Comparison of ENCODE assay signal across 21 cellular contexts in the genomic region with DNA sequence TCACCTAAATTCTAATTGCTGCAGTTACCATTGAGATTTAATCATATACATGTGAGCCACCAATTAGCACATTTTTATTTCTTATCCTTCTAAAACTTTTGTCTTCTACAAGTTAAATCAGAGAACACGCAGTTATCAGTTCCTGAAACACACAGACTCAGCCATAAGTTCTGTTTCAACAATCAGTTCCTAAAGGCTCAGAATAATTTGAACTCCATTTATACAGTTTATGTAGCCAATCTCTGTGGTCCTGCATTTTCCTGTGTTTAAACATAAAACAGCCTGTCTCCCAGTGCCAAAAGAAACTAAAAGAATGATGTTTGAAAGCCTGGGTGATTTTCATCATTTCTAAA. TPM values are rescaled to one million over a fixed set of nuclear protein-coding genes. Genes with fewer than 3 reads are reported as not detected.
DNase-seq lines count a peak whose midpoint lies in the region; ATAC-seq, FAIRE-seq and TF ChIP-seq lines count a peak whose summit lies in the region.
"Had no signal": no experiment of that assay in that cellular context is flagged by ENCODE, and none has a peak within 500 bp of the region (broad histone marks: within the 10 kb centered on the region; RNA-seq: fewer than 3 reads in every experiment).

No MANE protein-coding gene starts in this region.

- peak overlapping the region in 9 of 10 donors; percentile 66 to 95 (median 79) for H3K27ac ChIP-seq in heart right ventricle
- no peak overlapping the region for H3K27ac ChIP-seq in H1 (ENCODE audit: low read depth, low read length)
- H3K27ac ChIP-seq in RWPE1, result no peak overlapping the region

- no peaks in the 10 kb centered on the region for H3K9me3 Mint-ChIP-seq in natural killer cell treated with Interleukin-12 subunit alpha and Interleukin-12 subunit beta and Interleukin-15 and Interleukin-18, amount 100 ng/mL, for 72 hours
- no peaks in the 10 kb centered on the region for H3K9me3 Mint-ChIP-seq in activated CD4-positive, alpha-beta T cell treated with anti-CD3 and anti-CD28 coated beads for 36 hours (ENCODE audit: low read depth)
- H3K9me3 Mint-ChIP-seq: CD4-positive, CD25-positive, alpha-beta regulatory T cell; HFFc6; neural crest cell had no signal

- H3K27me3 ChIP-seq in heart right ventricle (peaks cover 0 to 21% (median 0%) of the 10 kb centered on the region in 7 donors), H1 (replicated peaks in 1 of 4; ENCODE audit: control insufficient read depth in 3 of 4, extremely low read depth in 1 of 4, insufficient read depth in 3 of 4, low read length in 3 of 4) (no peaks in the 10 kb centered on the region)
- H3K27me3 ChIP-seq: tibial artery had no signal

- H2BK120ac ChIP-seq in H1 (replicated peaks; ENCODE audit: low read depth, low read length), result no peak overlapping the region

- no peak overlapping the region for H4K5ac ChIP-seq in H1 (ENCODE audit: insufficient read length, low read depth, low read length)

- peak overlapping the region; percentile 7 to 37 for H3K27ac Mint-ChIP-seq in natural killer cell treated with Interleukin-12 subunit alpha and Interleukin-12 subunit beta and Interleukin-15 and Interleukin-18, amount 100 ng/mL, for 72 hours
- no peak overlapping the region for H3K27ac Mint-ChIP-seq in activated CD4-positive, alpha-beta T cell treated with anti-CD3 and anti-CD28 coated beads for 36 hours
- H3K27ac Mint-ChIP-seq: activated CD8-positive, alpha-beta memory T cell treated with anti-CD3 and anti-CD28 coated beads, Interleukin-2, amount 10 ng/mL, durations not matched to agents 7 days and 5 days; HFFc6 had no signal

- no peak overlapping the region for H2BK20ac ChIP-seq in H1 (ENCODE audit: low read length)

- no peak overlapping the region for H2BK15ac ChIP-seq in H1 (ENCODE audit: low read length)

- no peak for TF ChIP-seq POLR2A in H1 (IDR thresholded peaks at IDR 0.05; ENCODE audit: control extremely low read depth in 1 of 2, low read depth in 2 of 2, low read length in 2 of 2)

- FAIRE-seq in H1 (lab: Jason Lieb, UNC), result no peak
- FAIRE-seq: GM19239, HepG2 had no signal

- DNase-seq in heart right ventricle (no peak), cardiac septum (ENCODE audit: low spot score) (no peak), H1 (ENCODE audit: low read depth in 1 of 2, low spot score in 2 of 2) (no peak), RWPE1 (ENCODE audit: low spot score) (no peak)
- DNase-seq in natural killer cell treated with Interleukin-12 subunit alpha and Interleukin-12 subunit beta and Interleukin-15 and Interleukin-18, amount 100 ng/mL, for 72 hours (ENCODE audit: low spot score), result no peak
- no peak for DNase-seq in activated effector memory CD4-positive, alpha-beta T cell treated with anti-CD3 and anti-CD28 coated beads, Interleukin-2, amount 50 U/mL, for 16 hours
- DNase-seq in activated CD4-positive, alpha-beta T cell treated with anti-CD3 and anti-CD28 coated beads for 36 hours, result no peak
- DNase-seq: activated CD4-positive, alpha-beta T cell treated with anti-CD3 and anti-CD28 coated beads for 1 hour; activated CD8-positive, alpha-beta memory T cell treated with anti-CD3 and anti-CD28 coated beads, Interleukin-2, amount 10 ng/mL, durations not matched to agents 7 days and 5 days; CD4-positive, CD25-positive, alpha-beta regulatory T cell; DMS79; foreskin melanocyte; HFFc6; MM.1S; NCI-H446; SHP77 treated with DMSO at 0.1 percent for 48 hours; tibial artery had no signal

- no peak overlapping the region for H4K91ac ChIP-seq in H1 (replicated peaks; ENCODE audit: insufficient read length, low read length)

- peaks cover 14% of the 10 kb centered on the region; the same call in 1 of the 2 replicates for H3K79me1 ChIP-seq in H1 (ENCODE audit: low read depth, low read length)

- no peak overlapping the region for H2AFZ ChIP-seq in H1 (ENCODE audit: low read length)

- no peak overlapping the region for H2BK5ac ChIP-seq in H1 (ENCODE audit: low read depth, low read length)

- peak overlapping the region; percentile 57 to 64 for H3K4me2 ChIP-seq in H1 (ENCODE audit: insufficient read depth in 1 of 2, low read depth in 2 of 2, low read length in 2 of 2)

- no peak for TF ChIP-seq RAD21 in H1 (IDR thresholded peaks at IDR 0.05 in 1 of 2, conservative IDR thresholded peaks at IDR 0.05 in 1 of 2; ENCODE audit: low read depth in 2 of 2, low read length in 2 of 2)

- no peaks in the 10 kb centered on the region for H3K9me3 ChIP-seq in heart right ventricle
- no peaks in the 10 kb centered on the region for H3K9me3 ChIP-seq in H1 (ENCODE audit: insufficient read depth in 2 of 2, low read depth in 1 of 2, low read length in 1 of 2)
- H3K9me3 ChIP-seq: tibial artery had no signal

- peaks cover 12 to 61% of the 10 kb centered on the region in 2 experiments for H3K79me2 ChIP-seq in H1 (ENCODE audit: control insufficient read depth in 1 of 2, insufficient read depth in 2 of 2, low read length in 2 of 2)

- H3K4me1 Mint-ChIP-seq in natural killer cell treated with Interleukin-12 subunit alpha and Interleukin-12 subunit beta and Interleukin-15 and Interleukin-18, amount 100 ng/mL, for 72 hours (ENCODE audit: low read depth in 2 of 2), result peaks cover 21 to 33% of the 10 kb centered on the region in 2 donors
- peaks cover 4% of the 10 kb centered on the region for H3K4me1 Mint-ChIP-seq in activated CD4-positive, alpha-beta T cell treated with anti-CD3 and anti-CD28 coated beads for 36 hours

- TF ChIP-seq CTCF in heart right ventricle (IDR thresholded peaks at IDR 0.05) (no peak), H1 (IDR thresholded peaks at IDR 0.05; ENCODE audit: control extremely low read depth in 1 of 3, insufficient read depth in 1 of 3, low read depth in 1 of 3, low read length in 3 of 3) (no peak), RWPE1 (conservative IDR thresholded peaks at IDR 0.05; ENCODE audit: low read depth) (no peak)

- H2AK5ac ChIP-seq in H1 (ENCODE audit: low read depth, low read length), result no peak overlapping the region

- intact Hi-C loops in heart right ventricle (cut with DNase I), result loop anchor here in 2 of 10 donors (5.0 to 10.0 kb wide), 3 partner anchors 34 to 77 kb away; partner anchors contain the start of gene PLAAT4 (in 1 of the 2)
- intact Hi-C loops in cardiac septum (cut with DNase I), result loop anchor here (5.0 kb wide), 3 partner anchors 44 to 119 kb away; partner anchors contain the start of genes ATL3 and PLAAT5
- intact Hi-C loops in activated CD4-positive, alpha-beta T cell treated with anti-CD3 and anti-CD28 coated beads for 36 hours (cut with DNase I, micrococcal nuclease), result no loop called here

- POLR2A ChIA-PET in H1 (lab: Charles Lee; ENCODE audit: partially characterized antibody), result no interaction called here
- POLR2A ChIA-PET in RWPE1 (lab: Yijun Ruan, JAX; ENCODE audit: low non-redundant PET), result no interaction called here
- POLR2A ChIA-PET in activated CD4-positive, alpha-beta T cell treated with anti-CD3 and anti-CD28 coated beads for 36 hours (lab: Charles Lee), result no interaction called here

- no peak overlapping the region for H3K4me3 Mint-ChIP-seq in natural killer cell treated with Interleukin-12 subunit alpha and Interleukin-12 subunit beta and Interleukin-15 and Interleukin-18, amount 100 ng/mL, for 72 hours
- H3K4me3 Mint-ChIP-seq in activated CD4-positive, alpha-beta T cell treated with anti-CD3 and anti-CD28 coated beads for 36 hours, result no peak overlapping the region
- H3K4me3 Mint-ChIP-seq: activated CD8-positive, alpha-beta memory T cell treated with anti-CD3 and anti-CD28 coated beads, Interleukin-2, amount 10 ng/mL, durations not matched to agents 7 days and 5 days; HFFc6 had no signal

- H3K9ac ChIP-seq in H1 (replicated peaks in 1 of 4; ENCODE audit: extremely low read depth in 1 of 4, low read depth in 3 of 4, low read length in 3 of 4), result no peak overlapping the region

- H3K14ac ChIP-seq in H1 (ENCODE audit: insufficient read length), result no peak overlapping the region

- H3K23me2 ChIP-seq in H1 (ENCODE audit: low read depth, low read length), result peaks cover 7% of the 10 kb centered on the region; the same call in 1 of the 2 replicates

- H4K8ac ChIP-seq in H1 (ENCODE audit: extremely low read depth, insufficient read depth, low read length), result no peak overlapping the region

- ATAC-seq in heart right ventricle (no peak), GM21381 (IDR thresholded peaks at IDR 0.05; ENCODE audit: unreplicated experiment) (no peak)
- no peak for ATAC-seq in natural killer cell treated with Interleukin-12 subunit alpha and Interleukin-12 subunit beta and Interleukin-15 and Interleukin-18, amount 100 ng/mL, for 72 hours
- no peak for ATAC-seq in activated CD4-positive, alpha-beta T cell treated with anti-CD3 and anti-CD28 coated beads for 36 hours
- ATAC-seq: activated CD8-positive, alpha-beta memory T cell treated with anti-CD3 and anti-CD28 coated beads, Interleukin-2, amount 10 ng/mL, durations not matched to agents 7 days and 5 days; HepG2 had no signal

- CTCF ChIA-PET in H1 (lab: Charles Lee; ENCODE audit: partially characterized antibody), result no interaction called here
- CTCF ChIA-PET in RWPE1 (lab: Yijun Ruan, JAX), result no interaction called here
- CTCF ChIA-PET in activated CD4-positive, alpha-beta T cell treated with anti-CD3 and anti-CD28 coated beads for 36 hours (lab: Charles Lee), result no interaction called here

- WGBS in heart right ventricle, 2 donors, result 57 to 78% methylated on average over 1 of the region's 1 CpG
- WGBS in H1 (ENCODE audit: extremely low coverage in 1 of 2, insufficient coverage in 1 of 2, insufficient read length in 1 of 2, insufficient replicate concordance in 2 of 2, low coverage in 1 of 2, low lambda C conversion rate in 2 of 2, missing lambda C conversion rate in 1 of 2), 2 experiments, result 58% methylated on average over 1 of the region's 1 CpG; no CpG with 5 or more reads in 1 of the 2 experiments

- H3K56ac ChIP-seq in H1 (replicated peaks; ENCODE audit: insufficient read length, low read depth, low read length), result no peak overlapping the region

- no peak overlapping the region for H3K18ac ChIP-seq in H1 (ENCODE audit: extremely low read depth, low read length)

- no peaks in the 10 kb centered on the region for H3K36me3 Mint-ChIP-seq in natural killer cell treated with Interleukin-12 subunit alpha and Interleukin-12 subunit beta and Interleukin-15 and Interleukin-18, amount 100 ng/mL, for 72 hours
- no peaks in the 10 kb centered on the region for H3K36me3 Mint-ChIP-seq in activated CD4-positive, alpha-beta T cell treated with anti-CD3 and anti-CD28 coated beads for 36 hours (ENCODE audit: low read depth)
- H3K36me3 Mint-ChIP-seq: activated CD8-positive, alpha-beta memory T cell treated with anti-CD3 and anti-CD28 coated beads, Interleukin-2, amount 10 ng/mL, durations not matched to agents 7 days and 5 days; CD4-positive, CD25-positive, alpha-beta regulatory T cell had no signal

- TF ChIP-seq EP300 in H1 (IDR thresholded peaks at IDR 0.05; ENCODE audit: borderline replicate concordance in 1 of 2, low read depth in 2 of 2, low read length in 2 of 2), result no peak

- no peaks in the 10 kb centered on the region for H4K20me1 ChIP-seq in H1 (replicated peaks in 1 of 2; ENCODE audit: control insufficient read depth in 1 of 2, insufficient read depth in 2 of 2, low read length in 2 of 2)

- H3K4me3 ChIP-seq in heart right ventricle, result peak overlapping the region in 3 of 10 donors; percentile 11 to 21 (median 18)
- H3K4me3 ChIP-seq in H1 (ENCODE audit: extremely low read depth in 1 of 4, insufficient read depth in 2 of 4, low read depth in 3 of 4, low read length in 4 of 4), result peak overlapping the region in 2 of 4 experiments; percentile 2 to 39; a peak in 3 of 8 replicates

- no peak overlapping the region for H2BK12ac ChIP-seq in H1 (ENCODE audit: low read depth, low read length)

- H3K36me3 ChIP-seq in heart right ventricle (no peaks in the 10 kb centered on the region), H1 (ENCODE audit: control insufficient read depth in 2 of 4, insufficient read depth in 4 of 4, low read length in 3 of 4) (no peaks in the 10 kb centered on the region)
- H3K36me3 ChIP-seq: tibial artery had no signal

- H3K4me1 ChIP-seq in heart right ventricle (peaks cover 11 to 58% (median 46%) of the 10 kb centered on the region in 9 donors), H1 (replicated peaks in 1 of 4; ENCODE audit: control insufficient read depth in 3 of 4, insufficient read depth in 4 of 4, low read length in 3 of 4) (peaks cover 12 to 31% (median 15%) of the 10 kb centered on the region in 4 experiments)

- H3K27me3 Mint-ChIP-seq in natural killer cell treated with Interleukin-12 subunit alpha and Interleukin-12 subunit beta and Interleukin-15 and Interleukin-18, amount 100 ng/mL, for 72 hours, result no peaks in the 10 kb centered on the region
- no peaks in the 10 kb centered on the region for H3K27me3 Mint-ChIP-seq in activated CD4-positive, alpha-beta T cell treated with anti-CD3 and anti-CD28 coated beads for 36 hours
- H3K27me3 Mint-ChIP-seq: activated CD8-positive, alpha-beta memory T cell treated with anti-CD3 and anti-CD28 coated beads, Interleukin-2, amount 10 ng/mL, durations not matched to agents 7 days and 5 days had no signal

- no peak overlapping the region for H3K23ac ChIP-seq in H1 (ENCODE audit: insufficient read length)

- H3K4ac ChIP-seq in H1 (replicated peaks; ENCODE audit: insufficient read length, low read depth, low read length), result no peak overlapping the region

RNA-seq across cellular contexts. Expression of gene PLAAT3, which starts 2.9 kb away (rescaled TPM):
- total RNA-seq in heart right ventricle (100 to 1,000 TPM in 9 of 10 donors, 10 to 100 TPM in 1; 82.8 to 211 (median 137) TPM), cardiac septum (109 TPM)
- polyA plus RNA-seq in heart right ventricle (100 to 1,000 TPM; 118 to 159 TPM), H1 (2011; rRNA removed) (170 and 190 TPM in 2 replicates)
- total RNA-seq in H1 (2021; fragmentation: NEBNext Ultra II Directional; extraction: Animal tissue kit (Norgen Biotek cat#: 25700)), result 109 and 117 TPM in 2 replicates
- polyA plus RNA-seq in H1 (2011; cell fraction: cytosol; rRNA removed), result 183 TPM
- 136 TPM for polyA plus RNA-seq in H1 (2011; cell fraction: nucleus; rRNA removed)
- 113 to 153 TPM (median 133 TPM) in 4 replicates for polyA plus RNA-seq in H1 (2012, experiment 1 of 2)
- 50.1 TPM for polyA plus RNA-seq in H1 (2012, experiment 2 of 2)
- 82.7 TPM for polyA plus RNA-seq in H1 (2013, experiment 1 of 2)
- 87.6 TPM for polyA plus RNA-seq in H1 (2013, experiment 2 of 2)
- polyA minus RNA-seq in H1 (2011; rRNA and poly(A)+ RNA removed), result 117 and 161 TPM in 2 replicates
- polyA minus RNA-seq in H1 (2011; cell fraction: cytosol; rRNA and poly(A)+ RNA removed), result 65.9 TPM
- polyA minus RNA-seq in H1 (2011; cell fraction: nucleus; rRNA and poly(A)+ RNA removed), result 49.6 TPM
- total RNA-seq in natural killer cell treated with Interleukin-12 subunit alpha and Interleukin-12 subunit beta and Interleukin-15 and Interleukin-18, amount 100 ng/mL, for 72 hours, result 10 to 100 TPM; 16.8 to 60.0 TPM
- 1 to 10 TPM; 1.8 to 3.1 TPM for total RNA-seq in activated CD4-positive, alpha-beta T cell treated with anti-CD3 and anti-CD28 coated beads for 36 hours

RNA-seq across cellular contexts. Expression of gene PLAAT2, which starts 48.2 kb away (rescaled TPM):
- total RNA-seq in heart right ventricle (1 to 10 TPM in 1 of 10 donors, under 1 TPM in 1, not detected in 8; 0.35 to 3.7 TPM), cardiac septum (not detected)
- polyA plus RNA-seq in heart right ventricle (not detected), H1 (2011; rRNA removed) (0.39 and 0.42 TPM in 2 replicates)
- total RNA-seq in H1 (2021; fragmentation: NEBNext Ultra II Directional; extraction: Animal tissue kit (Norgen Biotek cat#: 25700)), result 0.61 TPM in 1 of 2 replicates, not detected in the other
- polyA plus RNA-seq in H1 (2011; cell fraction: cytosol; rRNA removed), result 0.36 TPM
- polyA plus RNA-seq in H1 (2011; cell fraction: nucleus; rRNA removed), result 0.64 TPM
- polyA plus RNA-seq in H1 (2012, experiment 1 of 2), result 0.28 to 0.50 TPM in 2 of 4 replicates, not detected in the others
- polyA plus RNA-seq in H1 (2012, experiment 2 of 2), result not detected
- polyA plus RNA-seq in H1 (2013, experiment 1 of 2), result 0.10 TPM
- polyA plus RNA-seq in H1 (2013, experiment 2 of 2), result 0.26 TPM
- polyA minus RNA-seq in H1 (2011; rRNA and poly(A)+ RNA removed), result not detected in 2 replicates
- not detected for polyA minus RNA-seq in H1 (2011; cell fraction: cytosol; rRNA and poly(A)+ RNA removed)
- not detected for polyA minus RNA-seq in H1 (2011; cell fraction: nucleus; rRNA and poly(A)+ RNA removed)
- 1 to 10 TPM in 1 of 2 donors, not detected in 1; 1.4 TPM for total RNA-seq in natural killer cell treated with Interleukin-12 subunit alpha and Interleukin-12 subunit beta and Interleukin-15 and Interleukin-18, amount 100 ng/mL, for 72 hours
- total RNA-seq in activated CD4-positive, alpha-beta T cell treated with anti-CD3 and anti-CD28 coated beads for 36 hours, result not detected
- total RNA-seq: CD4-positive, CD25-positive, alpha-beta regulatory T cell; HepG2; HFFc6; neural crest cell had no signal

RNA-seq across cellular contexts. Expression of gene ATL3, which starts 59.8 kb away (rescaled TPM):
- total RNA-seq in heart right ventricle (10 to 100 TPM in 8 of 10 donors, 1 to 10 TPM in 2; 8.5 to 22.2 (median 12.5) TPM), cardiac septum (15.1 TPM)
- polyA plus RNA-seq in heart right ventricle (1 to 10 TPM; 5.9 to 7.3 TPM), H1 (2011; rRNA removed) (6.1 and 7.8 TPM in 2 replicates)
- 22.2 and 24.5 TPM in 2 replicates for total RNA-seq in H1 (2021; fragmentation: NEBNext Ultra II Directional; extraction: Animal tissue kit (Norgen Biotek cat#: 25700))
- polyA plus RNA-seq in H1 (2011; cell fraction: cytosol; rRNA removed), result 6.6 TPM
- polyA plus RNA-seq in H1 (2011; cell fraction: nucleus; rRNA removed), result 4.3 TPM
- polyA plus RNA-seq in H1 (2012, experiment 1 of 2), result 7.5 to 9.7 TPM (median 8.4 TPM) in 4 replicates
- 5.2 TPM for polyA plus RNA-seq in H1 (2012, experiment 2 of 2)
- 9.3 TPM for polyA plus RNA-seq in H1 (2013, experiment 1 of 2)
- 10.2 TPM for polyA plus RNA-seq in H1 (2013, experiment 2 of 2)
- polyA minus RNA-seq in H1 (2011; rRNA and poly(A)+ RNA removed), result 16.2 and 20.4 TPM in 2 replicates
- polyA minus RNA-seq in H1 (2011; cell fraction: cytosol; rRNA and poly(A)+ RNA removed), result 10.1 TPM
- polyA minus RNA-seq in H1 (2011; cell fraction: nucleus; rRNA and poly(A)+ RNA removed), result 9.7 TPM
- total RNA-seq in natural killer cell treated with Interleukin-12 subunit alpha and Interleukin-12 subunit beta and Interleukin-15 and Interleukin-18, amount 100 ng/mL, for 72 hours, result 10 to 100 TPM; 12.5 to 40.6 TPM
- 10 to 100 TPM; 18.9 to 25.7 TPM for total RNA-seq in activated CD4-positive, alpha-beta T cell treated with anti-CD3 and anti-CD28 coated beads for 36 hours
- total RNA-seq: HepG2 had no signal
- polyA plus RNA-seq: HepG2 had no signal

Comparison
In these comparisons a context has a peak if more than half of its experiments do, and no peak if none do; other contexts are left out.
1. H3K27ac ChIP-seq: peak in heart right ventricle (9 of 10); none in H1 (single experiment) and RWPE1 (single experiment).
2. RNA of gene PLAAT3, which starts 2.9 kb away (total RNA-seq): 82.8 to 211 TPM in heart right ventricle, 109 to 117 TPM in H1, 109 TPM in cardiac septum (single experiment) and 16.8 to 60.0 TPM in natural killer cell treated with Interleukin-12 subunit alpha and Interleukin-12 subunit beta and Interleukin-15 and Interleukin-18, amount 100 ng/mL, for 72 hours; 1.8 to 3.1 TPM in activated CD4-positive, alpha-beta T cell treated with anti-CD3 and anti-CD28 coated beads for 36 hours; every median in the first group is over 4 times any median in the second.